Comparison of ENCODE assay signal across 24 cellular contexts in the genomic region with DNA sequence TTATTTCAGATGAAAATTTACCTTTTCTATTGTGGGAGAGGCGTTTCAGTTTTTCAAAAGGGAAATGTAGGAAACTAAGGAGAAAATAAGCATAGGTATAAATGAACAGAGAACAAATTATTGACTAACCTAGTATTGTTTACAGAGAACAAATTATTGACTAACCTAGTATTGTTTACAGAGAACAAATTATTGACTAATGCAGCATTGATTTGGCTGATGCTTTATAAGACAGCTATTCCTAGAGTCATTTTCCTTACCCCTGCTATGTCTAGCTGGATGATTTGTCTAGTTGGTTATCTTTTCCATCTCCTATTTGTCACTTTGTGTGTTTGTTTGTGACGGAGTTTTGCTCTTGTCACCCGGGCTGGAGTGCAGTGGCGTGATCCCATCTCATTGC.
"Had no signal": no experiment of that assay in that cellular context is flagged by ENCODE, and none has a peak within 500 bp of the region (broad histone marks: within the 10 kb centered on the region; RNA-seq: fewer than 3 reads in every experiment).

No MANE protein-coding gene starts in this region.

- H3K27me3 Mint-ChIP-seq: activated CD4-positive, alpha-beta memory T cell treated with anti-CD3 and anti-CD28 coated beads, Interleukin-2, amount 10 ng/mL, durations not matched to agents 7 days and 5 days; activated CD4-positive, alpha-beta T cell treated with anti-CD3 and anti-CD28 coated beads, Interleukin-2, amount 10 ng/mL, durations not matched to agents 24 days and 14 days; activated naive CD8-positive, alpha-beta T cell treated with anti-CD3 and anti-CD28 coated beads, Interleukin-2, amount 50 U/mL, for 24 hours; memory B cell; stimulated activated naive CD8-positive, alpha-beta T cell treated with anti-CD3 and anti-CD28 coated beads, Interleukin-15, Interleukin-2, amounts not matched to agents 100 ng/mL and 50 ng/mL, for 24 hours had no signal

- H3K9me3 Mint-ChIP-seq: activated CD4-positive, alpha-beta memory T cell treated with anti-CD3 and anti-CD28 coated beads, Interleukin-2, amount 10 ng/mL, durations not matched to agents 7 days and 5 days; activated CD4-positive, alpha-beta T cell treated with anti-CD3 and anti-CD28 coated beads, Interleukin-2, amount 10 ng/mL, durations not matched to agents 24 days and 14 days; activated naive CD8-positive, alpha-beta T cell treated with anti-CD3 and anti-CD28 coated beads, Interleukin-2, amount 50 U/mL, for 24 hours; activated T-helper 1 cell treated with anti-CD3 and anti-CD28 coated beads, Interleukin-12 subunit alpha, Interleukin-12 subunit beta, Interleukin-2, Interleukin-4 antibody, amounts not matched to agents 30 ng/mL and 10 ng/mL and 1 ng/mL, durations not matched to agents 14 hours and 24 hours and 36 hours; endodermal cell; memory B cell; neural progenitor cell; stimulated activated naive CD8-positive, alpha-beta T cell treated with anti-CD3 and anti-CD28 coated beads, Interleukin-15, Interleukin-2, amounts not matched to agents 100 ng/mL and 50 ng/mL, for 24 hours had no signal

- FAIRE-seq: islet of Langerhans had no signal

- H3K4me1 Mint-ChIP-seq: endodermal cell, memory B cell, neural progenitor cell had no signal

- H3K4me3 Mint-ChIP-seq: activated CD4-positive, alpha-beta memory T cell treated with anti-CD3 and anti-CD28 coated beads, Interleukin-2, amount 10 ng/mL, durations not matched to agents 7 days and 5 days; activated CD4-positive, alpha-beta T cell treated with anti-CD3 and anti-CD28 coated beads, Interleukin-2, amount 10 ng/mL, durations not matched to agents 24 days and 14 days; activated naive CD8-positive, alpha-beta T cell treated with anti-CD3 and anti-CD28 coated beads, Interleukin-2, amount 50 U/mL, for 24 hours; activated T-helper 1 cell treated with anti-CD3 and anti-CD28 coated beads, Interleukin-12 subunit alpha, Interleukin-12 subunit beta, Interleukin-2, Interleukin-4 antibody, amounts not matched to agents 30 ng/mL and 10 ng/mL and 1 ng/mL, durations not matched to agents 14 hours and 24 hours and 36 hours; endodermal cell; memory B cell; neural progenitor cell; stimulated activated naive CD8-positive, alpha-beta T cell treated with anti-CD3 and anti-CD28 coated beads, Interleukin-15, Interleukin-2, amounts not matched to agents 100 ng/mL and 50 ng/mL, for 24 hours had no signal

- ATAC-seq: activated CD4-positive, CD25-positive, alpha-beta regulatory T cell treated with anti-CD3 and anti-CD28 coated beads, Interleukin-2, amount 50 U/mL, for 24 hours; activated naive CD8-positive, alpha-beta T cell treated with anti-CD3 and anti-CD28 coated beads, Interleukin-2, amount 50 U/mL, for 24 hours; body of pancreas; gastrocnemius medialis; upper lobe of right lung had no signal

- DNase-seq: activated CD4-positive, alpha-beta memory T cell treated with anti-CD3 and anti-CD28 coated beads, Interleukin-2, amount 10 ng/mL, durations not matched to agents 7 days and 5 days; activated CD4-positive, alpha-beta T cell treated with anti-CD3 and anti-CD28 coated beads, Interleukin-2, amount 10 ng/mL, durations not matched to agents 24 days and 14 days; activated gamma-delta T cell; activated naive CD4-positive, alpha-beta T cell treated with anti-CD3 and anti-CD28 coated beads, Interleukin-2, amount 50 U/mL, for 16 hours; activated naive CD8-positive, alpha-beta T cell treated with anti-CD3 and anti-CD28 coated beads, Interleukin-2, amount 50 U/mL, for 24 hours; body of pancreas; cortex of kidney; endodermal cell; esophagus squamous epithelium; gastrocnemius medialis; head of caudate nucleus; posterior cingulate gyrus; spleen; stimulated activated CD4-positive, alpha-beta T cell treated with anti-CD3 and anti-CD28 coated beads, Interleukin-4, amount 100 ng/mL, for 4 hours; substantia nigra; thyroid gland; upper lobe of right lung had no signal

- H3K4me2 ChIP-seq: neural progenitor cell had no signal

- H3K27ac Mint-ChIP-seq: activated CD4-positive, alpha-beta memory T cell treated with anti-CD3 and anti-CD28 coated beads, Interleukin-2, amount 10 ng/mL, durations not matched to agents 7 days and 5 days; activated CD4-positive, alpha-beta T cell treated with anti-CD3 and anti-CD28 coated beads, Interleukin-2, amount 10 ng/mL, durations not matched to agents 24 days and 14 days; activated naive CD8-positive, alpha-beta T cell treated with anti-CD3 and anti-CD28 coated beads, Interleukin-2, amount 50 U/mL, for 24 hours; activated T-helper 1 cell treated with anti-CD3 and anti-CD28 coated beads, Interleukin-12 subunit alpha, Interleukin-12 subunit beta, Interleukin-2, Interleukin-4 antibody, amounts not matched to agents 30 ng/mL and 10 ng/mL and 1 ng/mL, durations not matched to agents 14 hours and 24 hours and 36 hours; endodermal cell; neural progenitor cell; stimulated activated naive CD8-positive, alpha-beta T cell treated with anti-CD3 and anti-CD28 coated beads, Interleukin-15, Interleukin-2, amounts not matched to agents 100 ng/mL and 50 ng/mL, for 24 hours had no signal

- H3K27ac ChIP-seq: body of pancreas, esophagus squamous epithelium, gastrocnemius medialis, neural progenitor cell, spleen, thyroid gland, upper lobe of right lung had no signal

- H3K4me1 ChIP-seq: body of pancreas, esophagus squamous epithelium, neural progenitor cell, thyroid gland, upper lobe of right lung had no signal

- H3K9me3 ChIP-seq: body of pancreas, esophagus squamous epithelium, gastrocnemius medialis, spleen, thyroid gland, upper lobe of right lung had no signal

- H3K4me3 ChIP-seq: body of pancreas, cardiac muscle cell, esophagus squamous epithelium, gastrocnemius medialis, neural progenitor cell, spleen, thyroid gland, upper lobe of right lung had no signal
